18 cellular contexts compared by ENCODE assay signal in genomic region chr2:87972385-87972784, GRCh38. TPM values are rescaled to one million over a fixed set of nuclear protein-coding genes. Genes with fewer than 3 reads are reported as not detected.
"Had no signal": no experiment of that assay in that cellular context is flagged by ENCODE, and none has a peak within 500 bp of the region (broad histone marks: within the 10 kb centered on the region; RNA-seq: fewer than 3 reads in every experiment).

No MANE protein-coding gene starts in this region.

RNA-seq across cellular contexts. Expression of gene RNU2-63P, which starts 44.0 kb away (rescaled TPM):
- total RNA-seq: dermis blood vessel endothelial cell, endothelial cell of umbilical vein, epithelial cell of proximal tubule, esophagus squamous epithelium, kidney epithelial cell, left ventricle myocardium inferior, myocyte, omental fat pad, pulmonary artery endothelial cell, stomach, subcutaneous adipose tissue, temporal lobe, thyroid gland, urinary bladder had no signal
- polyA plus RNA-seq: endothelial cell of umbilical vein, heart right ventricle, mammary epithelial cell, pancreas, spleen, stomach, urinary bladder had no signal
